In the genomic region with DNA sequence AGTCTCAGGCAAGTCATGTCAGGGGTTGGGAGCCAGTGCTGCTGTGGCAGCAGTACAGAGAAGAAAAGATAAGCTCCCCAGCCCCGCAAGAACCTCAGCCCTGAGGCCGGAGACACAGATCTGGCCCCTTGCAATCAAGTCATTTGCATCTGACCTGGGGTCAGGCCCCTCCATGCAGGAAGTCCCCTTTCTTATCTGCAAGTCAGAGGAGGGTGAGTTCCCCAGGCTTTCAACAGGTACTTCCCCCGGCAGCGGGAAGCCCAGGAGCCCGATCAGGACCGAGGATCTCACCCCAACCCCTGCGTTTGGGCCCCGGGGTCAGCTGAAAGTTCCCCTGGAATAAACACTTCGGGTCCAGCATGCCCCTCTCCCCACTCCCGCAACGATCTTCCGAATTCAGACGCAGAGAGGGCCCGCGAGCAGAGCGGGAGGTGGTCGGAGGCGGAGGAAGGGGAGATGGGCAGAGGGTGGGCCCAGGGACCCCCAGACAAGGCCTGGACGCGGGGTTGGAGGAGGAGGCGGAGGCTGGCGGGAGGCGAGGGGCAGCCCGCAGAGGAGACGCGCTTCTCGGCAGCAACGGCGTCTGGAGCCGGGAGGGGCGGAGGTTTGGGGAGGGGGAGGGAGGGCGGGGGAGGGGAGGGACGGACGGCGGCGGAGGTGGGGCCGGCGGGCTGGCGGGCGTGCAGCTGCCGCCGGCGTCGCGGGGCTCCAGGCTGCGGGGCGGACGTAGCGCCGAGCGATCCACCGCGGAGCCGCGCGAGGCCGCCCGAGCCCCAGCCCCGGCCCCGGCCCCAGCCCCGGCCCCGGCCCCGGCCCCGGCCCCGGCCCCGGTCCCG, we compare ENCODE assay signal across 9 cellular contexts. TPM values are rescaled to one million over a fixed set of nuclear protein-coding genes. Genes with fewer than 3 reads are reported as not detected.
DNase-seq lines count a peak whose midpoint lies in the region; ATAC-seq, FAIRE-seq and TF ChIP-seq lines count a peak whose summit lies in the region.
"Had no signal": no experiment of that assay in that cellular context is flagged by ENCODE, and none has a peak within 500 bp of the region (broad histone marks: within the 10 kb centered on the region; RNA-seq: fewer than 3 reads in every experiment).

Gene TSPAN18, plus strand, starts transcription at position 685 of the 836 bp plus-strand sequence. CDS start 179,455 bp downstream, outside the sequence.

- H3K4me1 ChIP-seq in body of pancreas: peaks cover 20% of the 10 kb centered on the region
- H3K4me1 ChIP-seq in kidney (ENCODE audit: control insufficient read depth in 1 of 2, insufficient read depth in 1 of 2, low read depth in 1 of 2, low read length in 2 of 2): peaks cover 8 to 12% of the 10 kb centered on the region in 2 donors

- ATAC-seq in HG02870 (IDR thresholded peaks at IDR 0.05; ENCODE audit: unreplicated experiment) (peak; percentile 91), body of pancreas (peak; percentile 38)

- no peaks in the 10 kb centered on the region for H3K36me3 ChIP-seq in body of pancreas (replicated peaks in 1 of 2; ENCODE audit: insufficient read depth in 1 of 2, low read depth in 2 of 2)
- no peaks in the 10 kb centered on the region for H3K36me3 ChIP-seq in kidney (ENCODE audit: control insufficient read depth in 1 of 2, insufficient read depth in 2 of 2, low read length in 2 of 2)

- 7 to 20% methylated on average over 2 to 28 of the region's 67 CpGs for WGBS in body of pancreas, 2 donors

- intact Hi-C loops in T-helper 1 cell treated with Interleukin-12 subunit alpha and Interleukin-12 subunit beta and Interleukin-4 antibody, amounts not matched to agents 30 ng/mL and 1 ng/mL, for 36 hours (cut with micrococcal nuclease): loop anchor here (1.0 to 2.0 kb wide), 3 partner anchors 68 to 376 kb away; no protein-coding TSS in a partner anchor
- intact Hi-C loops in body of pancreas (cut with DNase I) (no loop called here), kidney (cut with DNase I) (no loop called here)

- TF ChIP-seq CTCF in body of pancreas (IDR thresholded peaks at IDR 0.05): no peak
- no peak for TF ChIP-seq CTCF in kidney (IDR thresholded peaks at IDR 0.05; ENCODE audit: borderline replicate concordance, extremely low read depth, insufficient read depth)

- H3K9ac ChIP-seq in kidney (ENCODE audit: low read length in 2 of 2): peak within 1 kb of the TSS in 1 of 2 donors; percentile 19

- H3K9me3 ChIP-seq in body of pancreas (no peaks in the 10 kb centered on the region), kidney (ENCODE audit: control insufficient read depth in 1 of 2, low read length in 2 of 2) (no peaks in the 10 kb centered on the region)

- DNase-seq in DMS 273 (lab: John Stamatoyannopoulos, UW; ENCODE audit: unreplicated experiment) (peak; percentile 46), DMS 273 treated with DMSO at 0.1 percent for 48 hours (lab: John Stamatoyannopoulos, UW) (no peak), body of pancreas (peak in 1 of 4 donors; percentile 4), kidney (peak; percentile 77), hippocampal formation (lab: John Stamatoyannopoulos, UW) (no peak)
- DNase-seq in stimulated activated CD4-positive, alpha-beta T cell treated with anti-CD3 and anti-CD28 coated beads, Interleukin-4, amount 100 ng/mL, for 4 hours: peak; percentile 13 to 18

- H3K27ac ChIP-seq in body of pancreas (no peak within 1 kb of the TSS), kidney (ENCODE audit: low read depth in 2 of 2, low read length in 2 of 2) (peak within 1 kb of the TSS; percentile 66 to 76)
- H3K27ac ChIP-seq: 22Rv1 had no signal

- peaks cover 0 to 7% of the 10 kb centered on the region in 2 donors for H3K27me3 ChIP-seq in body of pancreas

- FAIRE-seq in kidney (lab: Jason Lieb, UNC): no peak

- peak within 1 kb of the TSS; percentile 10 to 26 for H3K4me3 ChIP-seq in body of pancreas
- peak within 1 kb of the TSS; percentile 48 to 61 for H3K4me3 ChIP-seq in kidney (ENCODE audit: low read length in 2 of 2)

- TF ChIP-seq POLR2A in body of pancreas (IDR thresholded peaks at IDR 0.05): no peak

RNA-seq across cellular contexts. Expression of gene TSPAN18, which starts in this region (rescaled TPM):
- total RNA-seq in T-helper 1 cell treated with Interleukin-12 subunit alpha and Interleukin-12 subunit beta and Interleukin-4 antibody, amounts not matched to agents 30 ng/mL and 1 ng/mL, for 36 hours: 44.9 and 45.8 TPM in 2 replicates
- total RNA-seq in body of pancreas: 1 to 10 TPM; 2.1 to 3.0 TPM
- 38.1 TPM for total RNA-seq in kidney
- 13.8 TPM for polyA plus RNA-seq in kidney (ENCODE audit: insufficient read depth, low read depth, low replicate concordance)

Comparison
In these comparisons a context has a peak if more than half of its experiments do, and no peak if none do; other contexts are left out.
1. DNase-seq: peak in DMS 273 (single experiment), kidney (single experiment) and stimulated activated CD4-positive, alpha-beta T cell treated with anti-CD3 and anti-CD28 coated beads, Interleukin-4, amount 100 ng/mL, for 4 hours (2 of 2); none in DMS 273 treated with DMSO at 0.1 percent for 48 hours (single experiment) and hippocampal formation (0 of 2).
2. H3K27ac ChIP-seq: peak in kidney (2 of 2); none in body of pancreas (0 of 4).